ENCODE assay signal across 29 cellular contexts in genomic region chr9:69299316-69299715, GRCh38. TPM values are rescaled to one million over a fixed set of nuclear protein-coding genes. Genes with fewer than 3 reads are reported as not detected.
"Had no signal": no experiment of that assay in that cellular context is flagged by ENCODE, and none has a peak within 500 bp of the region (broad histone marks: within the 10 kb centered on the region; RNA-seq: fewer than 3 reads in every experiment).

No MANE protein-coding gene starts in this region.

- FAIRE-seq: endometrium, islet of Langerhans, small intestine had no signal

- H3K27ac ChIP-seq: esophagus squamous epithelium, heart right ventricle, left lung, parathyroid adenoma, right lobe of liver, thoracic aorta, vagina had no signal

- H3K4me3 ChIP-seq: esophagus squamous epithelium, heart right ventricle, left lung, mucosa of descending colon, right lobe of liver, thoracic aorta, vagina had no signal

- H3K9me3 Mint-ChIP-seq: mesothelial cell of epicardium; natural killer cell treated with Interleukin-12 subunit alpha and Interleukin-12 subunit beta and Interleukin-15 and Interleukin-18, amount 100 ng/mL, for 72 hours; neural crest cell; stimulated activated naive B cell treated with anti-CD40 and anti-IgM and Interleukin-4, amounts not matched to agents 10 μg/mL and 1 μg/mL and 100 μg/mL, for 72 hours; stimulated activated naive CD8-positive, alpha-beta T cell treated with anti-CD3 and anti-CD28 coated beads, Interleukin-15, Interleukin-2, amounts not matched to agents 100 ng/mL and 50 ng/mL, for 24 hours had no signal

- H3K9ac ChIP-seq: parathyroid adenoma had no signal

- ATAC-seq: heart right ventricle; left cardiac atrium; left lung; mucosa of descending colon; natural killer cell treated with Interleukin-12 subunit alpha and Interleukin-12 subunit beta and Interleukin-15 and Interleukin-18, amount 100 ng/mL, for 72 hours; right lobe of liver; stimulated activated naive B cell treated with anti-CD40 and anti-IgM and Interleukin-4, amounts not matched to agents 10 μg/mL and 1 μg/mL and 100 μg/mL, for 72 hours had no signal

- H3K9me3 ChIP-seq: esophagus squamous epithelium, heart right ventricle, left lung, mucosa of descending colon, right lobe of liver, thoracic aorta, vagina had no signal

- H3K4me1 Mint-ChIP-seq: naive B cell, neural crest cell had no signal

- DNase-seq: dermis blood vessel endothelial cell; effector memory CD4-positive, alpha-beta T cell; erythroblast; esophagus squamous epithelium; foreskin melanocyte; glutamatergic neuron; heart right ventricle; hippocampal formation; left cardiac atrium; left lung; mesenchymal stem cell; mucosa of descending colon; naive B cell; right lobe of liver; small intestine; stimulated activated CD4-positive, alpha-beta T cell treated with anti-CD3 and anti-CD28 coated beads, Interleukin-15, amount 100 ng/mL, for 24 hours; stimulated activated CD4-positive, alpha-beta T cell treated with anti-CD3 and anti-CD28 coated beads, Interleukin-2, amount 100 ng/mL, for 48 hours; stimulated activated naive B cell treated with anti-CD40 and anti-IgM and Interleukin-4, amounts not matched to agents 10 μg/mL and 1 μg/mL and 100 μg/mL, for 72 hours; trophoblast cell had no signal

- H3K27me3 ChIP-seq: esophagus squamous epithelium, heart right ventricle, left lung, right lobe of liver, vagina had no signal

- H3K36me3 ChIP-seq: esophagus squamous epithelium, heart right ventricle, left lung, right lobe of liver, thoracic aorta, vagina had no signal

- H3K4me3 Mint-ChIP-seq: mesothelial cell of epicardium; naive B cell; natural killer cell treated with Interleukin-12 subunit alpha and Interleukin-12 subunit beta and Interleukin-15 and Interleukin-18, amount 100 ng/mL, for 72 hours; neural crest cell; stimulated activated naive B cell treated with anti-CD40 and anti-IgM and Interleukin-4, amounts not matched to agents 10 μg/mL and 1 μg/mL and 100 μg/mL, for 72 hours; stimulated activated naive CD8-positive, alpha-beta T cell treated with anti-CD3 and anti-CD28 coated beads, Interleukin-15, Interleukin-2, amounts not matched to agents 100 ng/mL and 50 ng/mL, for 24 hours had no signal

- H3K36me3 Mint-ChIP-seq: mesothelial cell of epicardium; naive B cell; natural killer cell treated with Interleukin-12 subunit alpha and Interleukin-12 subunit beta and Interleukin-15 and Interleukin-18, amount 100 ng/mL, for 72 hours; stimulated activated naive B cell treated with anti-CD40 and anti-IgM and Interleukin-4, amounts not matched to agents 10 μg/mL and 1 μg/mL and 100 μg/mL, for 72 hours had no signal

- H2AFZ ChIP-seq: parathyroid adenoma had no signal

- H3K27ac Mint-ChIP-seq: mesothelial cell of epicardium; naive B cell; natural killer cell treated with Interleukin-12 subunit alpha and Interleukin-12 subunit beta and Interleukin-15 and Interleukin-18, amount 100 ng/mL, for 72 hours; progenitor cell of endocrine pancreas; stimulated activated naive B cell treated with anti-CD40 and anti-IgM and Interleukin-4, amounts not matched to agents 10 μg/mL and 1 μg/mL and 100 μg/mL, for 72 hours; stimulated activated naive CD8-positive, alpha-beta T cell treated with anti-CD3 and anti-CD28 coated beads, Interleukin-15, Interleukin-2, amounts not matched to agents 100 ng/mL and 50 ng/mL, for 24 hours had no signal

- H3K4me1 ChIP-seq: left lung, parathyroid adenoma, right lobe of liver, vagina had no signal

- H3K79me2 ChIP-seq: parathyroid adenoma had no signal

RNA-seq across cellular contexts. Expression of gene ENTREP1, which starts 25.7 kb away (rescaled TPM):
- total RNA-seq: natural killer cell treated with Interleukin-12 subunit alpha and Interleukin-12 subunit beta and Interleukin-15 and Interleukin-18, amount 100 ng/mL, for 72 hours had no signal
